Comparison of ENCODE assay signal across 15 cellular contexts in the genomic region with DNA sequence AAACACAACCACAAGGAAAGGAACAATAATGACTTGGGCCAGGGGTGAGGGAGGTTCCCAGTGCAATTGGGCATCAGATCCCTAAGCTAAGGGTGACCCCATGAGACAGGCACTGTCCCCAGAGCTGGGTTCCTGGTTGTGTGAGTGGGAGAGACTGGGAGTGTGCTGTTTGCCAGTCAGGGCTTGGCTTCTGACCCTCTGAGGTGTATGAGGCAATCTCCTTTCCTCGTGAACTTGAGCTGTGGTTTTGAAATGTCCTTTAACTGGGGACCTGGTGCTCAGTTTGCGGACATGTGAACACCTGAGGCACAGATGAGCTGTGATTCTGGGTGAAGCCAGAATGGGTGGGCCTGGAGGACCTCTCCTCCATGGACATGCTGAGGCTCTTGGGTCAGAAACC.
"Had no signal": no experiment of that assay in that cellular context is flagged by ENCODE, and none has a peak within 500 bp of the region (broad histone marks: within the 10 kb centered on the region; RNA-seq: fewer than 3 reads in every experiment).

No MANE protein-coding gene starts in this region.

- H3K4me3 ChIP-seq: gastrocnemius medialis, heart left ventricle, left ventricle myocardium inferior, neural progenitor cell, ovary, thyroid gland had no signal

- ATAC-seq: effector memory CD8-positive, alpha-beta T cell; gastrocnemius medialis; heart left ventricle; stimulated activated naive B cell treated with anti-CD40 and anti-IgM and Interleukin-4, amounts not matched to agents 10 μg/mL and 1 μg/mL and 100 μg/mL, for 72 hours had no signal

- H3K9me3 ChIP-seq: gastrocnemius medialis, ovary, thyroid gland had no signal

- H3K27ac ChIP-seq: brain microvascular endothelial cell, gastrocnemius medialis, left ventricle myocardium inferior, neural progenitor cell, ovary, thyroid gland had no signal

- H3K27me3 ChIP-seq: brain microvascular endothelial cell, gastrocnemius medialis, neural progenitor cell, ovary, thyroid gland had no signal

- DNase-seq: activated CD4-positive, alpha-beta T cell treated with anti-CD3 and anti-CD28 coated beads, Interleukin-2, amount 50 U/mL, for 1 hour; activated CD8-positive, alpha-beta memory T cell treated with anti-CD3 and anti-CD28 coated beads for 24 hours; activated naive CD8-positive, alpha-beta T cell treated with anti-CD3 and anti-CD28 coated beads for 36 hours; brain microvascular endothelial cell; dermis blood vessel endothelial cell; effector memory CD8-positive, alpha-beta T cell; gastrocnemius medialis; heart left ventricle; left ventricle myocardium inferior; mesendoderm; ovary; stimulated activated CD4-positive, alpha-beta T cell treated with anti-CD3 and anti-CD28 coated beads, Interleukin-2, amount 100 ng/mL, for 48 hours; stimulated activated naive B cell treated with anti-CD40 and anti-IgM and Interleukin-4, amounts not matched to agents 10 μg/mL and 1 μg/mL and 100 μg/mL, for 72 hours; thyroid gland had no signal

- H3K9ac ChIP-seq: neural progenitor cell had no signal

- H3K36me3 ChIP-seq: brain microvascular endothelial cell, gastrocnemius medialis, heart left ventricle, left ventricle myocardium inferior, neural progenitor cell, ovary, thyroid gland had no signal
